10 cellular contexts compared by ENCODE assay signal in genomic region chrX:2474963-2475726, GRCh38.
"Had no signal": no experiment of that assay in that cellular context is flagged by ENCODE, and none has a peak within 500 bp of the region (broad histone marks: within the 10 kb centered on the region; RNA-seq: fewer than 3 reads in every experiment).

No MANE protein-coding gene starts in this region.

- ATAC-seq: activated CD4-positive, CD25-positive, alpha-beta regulatory T cell treated with anti-CD3 and anti-CD28 coated beads, Interleukin-2, amount 50 U/mL, for 24 hours; foreskin keratinocyte; left lung; stimulated activated naive CD8-positive, alpha-beta T cell treated with anti-CD3 and anti-CD28 coated beads, Interleukin-15, amount 100 ng/mL, for 72 hours had no signal

- H3K36me3 ChIP-seq: thoracic aorta had no signal

- H3K9me3 ChIP-seq: left lung, thoracic aorta had no signal

- H3K27me3 ChIP-seq: foreskin keratinocyte, left lung had no signal

- H3K27ac ChIP-seq: foreskin keratinocyte, left lung, thoracic aorta had no signal

- DNase-seq: activated gamma-delta T cell; activated T-cell treated with anti-CD3 and anti-CD28 coated beads, Interleukin-2, amount 50 U/mL, for 24 hours; amygdala; foreskin keratinocyte; stimulated activated CD4-positive, alpha-beta T cell treated with anti-CD3 and anti-CD28 coated beads, Interleukin-4, amount 100 ng/mL, for 1 hour; stimulated activated CD8-positive, alpha-beta memory T cell treated with anti-CD3 and anti-CD28 coated beads, Interleukin-4, amount 100 ng/mL, for 48 hours; stimulated activated naive CD8-positive, alpha-beta T cell treated with anti-CD3 and anti-CD28 coated beads, Interleukin-15, amount 100 ng/mL, for 72 hours had no signal

- H3K4me1 ChIP-seq: foreskin keratinocyte, left lung had no signal

- H3K4me3 ChIP-seq: left lung, thoracic aorta had no signal
